ENCODE assay signal across 19 cellular contexts in genomic region chr7:155802291-155802690, GRCh38. TPM values are rescaled to one million over a fixed set of nuclear protein-coding genes. Genes with fewer than 3 reads are reported as not detected.
"Had no signal": no experiment of that assay in that cellular context is flagged by ENCODE, and none has a peak within 500 bp of the region (broad histone marks: within the 10 kb centered on the region; RNA-seq: fewer than 3 reads in every experiment).

No MANE protein-coding gene starts in this region.

- H3K27me3 ChIP-seq: ascending aorta had no signal

- DNase-seq: activated CD8-positive, alpha-beta memory T cell treated with anti-CD3 and anti-CD28 coated beads, Interleukin-2, amount 10 ng/mL, durations not matched to agents 7 days and 5 days; activated gamma-delta T cell; activated T-cell treated with anti-CD3 and anti-CD28 coated beads, Interleukin-2, amount 50 U/mL, for 24 hours; dorsolateral prefrontal cortex; erythroblast; gastrocnemius medialis; heart right ventricle; left colon; stimulated activated CD4-positive, alpha-beta T cell treated with anti-CD3 and anti-CD28 coated beads, Interleukin-2, amount 100 ng/mL, for 48 hours; stimulated activated naive CD4-positive, alpha-beta T cell; T-helper 17 cell; tibial artery had no signal

- H3K9me3 ChIP-seq: ascending aorta, gastrocnemius medialis, heart right ventricle, lower lobe of right lung, neutrophil, tibial artery, vagina had no signal

- ATAC-seq: activated CD8-positive, alpha-beta memory T cell treated with anti-CD3 and anti-CD28 coated beads, Interleukin-2, amount 10 ng/mL, durations not matched to agents 7 days and 5 days; gastrocnemius medialis; heart right ventricle; left colon; lower lobe of right lung; T-helper 17 cell had no signal

- H3K36me3 Mint-ChIP-seq: activated CD8-positive, alpha-beta memory T cell treated with anti-CD3 and anti-CD28 coated beads, Interleukin-2, amount 10 ng/mL, durations not matched to agents 7 days and 5 days; mesothelial cell of epicardium had no signal

- H3K27ac ChIP-seq: ascending aorta, dorsolateral prefrontal cortex, gastrocnemius medialis, heart right ventricle, neutrophil, SK-N-MC, tibial artery, vagina had no signal

- H3K9me3 Mint-ChIP-seq: activated T-cell treated with anti-CD3 and anti-CD28 coated beads, Interleukin-2, amount 50 U/mL, for 24 hours; mesothelial cell of epicardium had no signal

- H3K27ac Mint-ChIP-seq: activated CD8-positive, alpha-beta memory T cell treated with anti-CD3 and anti-CD28 coated beads, Interleukin-2, amount 10 ng/mL, durations not matched to agents 7 days and 5 days; activated T-cell treated with anti-CD3 and anti-CD28 coated beads, Interleukin-2, amount 50 U/mL, for 24 hours; mesothelial cell of epicardium; T-helper 17 cell had no signal

- H3K4me3 ChIP-seq: ascending aorta, gastrocnemius medialis, heart right ventricle, SK-N-MC, tibial artery, vagina had no signal

- H3K36me3 ChIP-seq: ascending aorta, gastrocnemius medialis, heart right ventricle, lower lobe of right lung, neutrophil, tibial artery, vagina had no signal

- H3K4me3 Mint-ChIP-seq: activated CD8-positive, alpha-beta memory T cell treated with anti-CD3 and anti-CD28 coated beads, Interleukin-2, amount 10 ng/mL, durations not matched to agents 7 days and 5 days; activated T-cell treated with anti-CD3 and anti-CD28 coated beads, Interleukin-2, amount 50 U/mL, for 24 hours; mesothelial cell of epicardium; T-helper 17 cell had no signal

RNA-seq across cellular contexts. Expression of gene SHH, which starts 10.0 kb away (rescaled TPM):
- total RNA-seq: activated CD8-positive, alpha-beta memory T cell treated with anti-CD3 and anti-CD28 coated beads, Interleukin-2, amount 10 ng/mL, durations not matched to agents 7 days and 5 days; gastrocnemius medialis; heart right ventricle; subcutaneous adipose tissue; T-helper 17 cell had no signal
- polyA plus RNA-seq: heart right ventricle had no signal
